In genomic region chr16:29807426-29808218, GRCh38 we compare ENCODE assay signal across 8 cellular contexts. TPM values are rescaled to one million over a fixed set of nuclear protein-coding genes. Genes with fewer than 3 reads are reported as not detected.
A peak's percentile ranks its signal among the peaks of the same experiment; 100 is the strongest.
DNase-seq lines count a peak whose midpoint lies in the region; ATAC-seq, FAIRE-seq and TF ChIP-seq lines count a peak whose summit lies in the region.

No MANE protein-coding gene starts in this region.

- peak overlapping the region; percentile 94 for H3K27ac ChIP-seq in layer of hippocampus (ENCODE audit: low read depth, low read length)

- peaks cover 6% of the 10 kb centered on the region for H3K27me3 Mint-ChIP-seq in HFFc6 (ENCODE audit: insufficient read depth)

- H3K27me3 ChIP-seq in layer of hippocampus (ENCODE audit: control insufficient read depth, insufficient read depth, low read length): no peaks in the 10 kb centered on the region

- peak overlapping the region; percentile 94 for H3K4me3 Mint-ChIP-seq in HFFc6

- peaks cover 67% of the 10 kb centered on the region for H3K4me1 Mint-ChIP-seq in HFFc6 (ENCODE audit: low read depth)

- H3K9me3 Mint-ChIP-seq in HFFc6: no peaks in the 10 kb centered on the region

- peak overlapping the region; percentile 73 for H3K4me3 ChIP-seq in choroid plexus epithelial cell (ENCODE audit: low read depth, low read length)

- ATAC-seq in GM21367 (IDR thresholded peaks at IDR 0.05; ENCODE audit: unreplicated experiment): no peak

- DNase-seq in D721Med (ENCODE audit: insufficient read length, low spot score) (no peak), HFFc6 (peak; percentile 92), NCI-H524 (lab: John Stamatoyannopoulos, UW) (peak; percentile 83 to 91), choroid plexus epithelial cell (ENCODE audit: low read depth) (peak; percentile 95)
- peak; percentile 86 to 89 for DNase-seq in activated CD4-positive, alpha-beta T cell treated with anti-CD3 and anti-CD28 coated beads for 4 hours
- peak; percentile 66 to 70 for DNase-seq in stimulated activated CD4-positive, alpha-beta T cell treated with anti-CD3 and anti-CD28 coated beads, Interleukin-1b, Interleukin-23, amount 100 ng/mL, for 1 hour (ENCODE audit: low read depth in 2 of 2)

- peaks cover 12% of the 10 kb centered on the region for H3K36me3 Mint-ChIP-seq in HFFc6 (ENCODE audit: low read depth)

- FAIRE-seq in D721Med (lab: Jason Lieb, UNC): no peak

- TF ChIP-seq CTCF in D721Med (IDR thresholded peaks at IDR 0.05; ENCODE audit: insufficient read depth, missing control alignments) (peak; percentile 41), HFFc6 (IDR thresholded peaks at IDR 0.05) (peak; percentile 77), choroid plexus epithelial cell (conservative IDR thresholded peaks at IDR 0.05; ENCODE audit: low read depth, low read length) (peak; percentile 46)

- peak overlapping the region; percentile 90 for H3K27ac Mint-ChIP-seq in HFFc6

RNA-seq across cellular contexts. Expression of gene MAZ, which starts 1.3 kb away (rescaled TPM):
- 100 to 1,000 TPM; 148 to 178 (median 165) TPM for total RNA-seq in HFFc6 (2021; fragmentation: NEBNext Ultra II Directional; extraction: Animal tissue kit (Norgen Biotek cat#: 25700))

RNA-seq across cellular contexts. Expression of gene PRRT2, which starts 4.4 kb away (rescaled TPM):
- 1 to 10 TPM; 2.9 to 4.3 (median 3.6) TPM for total RNA-seq in HFFc6 (2021; fragmentation: NEBNext Ultra II Directional; extraction: Animal tissue kit (Norgen Biotek cat#: 25700))

RNA-seq across cellular contexts. Expression of gene PAGR1, which starts 8.3 kb away (rescaled TPM):
- 10 to 100 TPM; 12.9 to 19.2 (median 17.7) TPM for total RNA-seq in HFFc6 (2021; fragmentation: NEBNext Ultra II Directional; extraction: Animal tissue kit (Norgen Biotek cat#: 25700))

RNA-seq across cellular contexts. Expression of gene MVP, which starts 12.6 kb away (rescaled TPM):
- 100 to 1,000 TPM; 234 to 296 (median 268) TPM for total RNA-seq in HFFc6 (2021; fragmentation: NEBNext Ultra II Directional; extraction: Animal tissue kit (Norgen Biotek cat#: 25700))

RNA-seq across cellular contexts. Expression of gene KIF22, which starts 17.1 kb away (rescaled TPM):
- 10 to 100 TPM; 26.4 to 50.3 (median 48.9) TPM for total RNA-seq in HFFc6 (2021; fragmentation: NEBNext Ultra II Directional; extraction: Animal tissue kit (Norgen Biotek cat#: 25700))
